18 cellular contexts compared by ENCODE assay signal in the genomic region with DNA sequence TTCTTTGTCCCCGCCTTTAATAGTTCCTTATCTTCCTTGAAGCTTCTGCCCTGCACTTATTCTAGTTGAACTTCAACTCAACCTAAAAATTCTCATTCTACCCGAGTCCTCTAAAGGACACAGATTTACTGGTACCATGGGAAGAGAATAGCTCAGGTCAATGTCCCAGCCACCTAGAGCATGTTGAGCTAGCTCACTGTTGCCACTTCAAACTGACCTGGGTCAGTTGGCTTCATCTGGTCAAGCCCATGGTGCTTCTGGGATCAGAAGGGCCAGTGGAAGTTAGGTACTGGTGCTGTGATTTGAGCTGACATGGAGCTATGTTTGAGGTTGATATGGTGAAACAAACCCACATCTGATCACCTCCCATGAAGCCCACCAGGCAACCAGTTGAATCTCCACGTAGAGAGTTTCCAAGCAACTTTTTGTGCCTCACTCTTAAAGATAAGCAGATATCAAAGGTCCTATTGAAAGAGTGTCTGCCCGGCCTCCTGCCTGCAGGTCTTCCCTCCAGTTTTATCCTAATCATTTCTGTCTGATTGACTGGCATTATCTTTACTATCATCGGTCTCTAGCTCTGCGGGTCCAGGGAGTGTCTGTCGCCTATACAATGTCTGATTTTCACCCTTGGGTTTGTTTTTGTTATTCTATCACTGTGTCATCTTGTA. TPM values are rescaled to one million over a fixed set of nuclear protein-coding genes. Genes with fewer than 3 reads are reported as not detected.
A peak's percentile ranks its signal among the peaks of the same experiment; 100 is the strongest.
DNase-seq lines count a peak whose midpoint lies in the region; ATAC-seq and TF ChIP-seq lines count a peak whose summit lies in the region.
"Had no signal": no experiment of that assay in that cellular context is flagged by ENCODE, and none has a peak within 500 bp of the region (broad histone marks: within the 10 kb centered on the region; RNA-seq: fewer than 3 reads in every experiment).

No MANE protein-coding gene starts in this region.

- H4K8ac ChIP-seq in mesendoderm (ENCODE audit: low read depth, low read length) (no peak overlapping the region), trophoblast cell (ENCODE audit: low read depth, low read length) (no peak overlapping the region)

- H2BK15ac ChIP-seq in mesendoderm (replicated peaks; ENCODE audit: low read depth), result no peak overlapping the region

- ATAC-seq in GM23338, result no peak
- ATAC-seq in HG03565 (IDR thresholded peaks at IDR 0.05; ENCODE audit: unreplicated experiment), result no peak
- ATAC-seq: HCT116, K562 had no signal

- no peak overlapping the region for H4K91ac ChIP-seq in trophoblast cell (ENCODE audit: low read depth, low read length)

- H3K4me2 ChIP-seq in GM23338 (no peak overlapping the region), mesendoderm (ENCODE audit: low read length) (no peak overlapping the region), trophoblast cell (ENCODE audit: low read length) (no peak overlapping the region)

- no peak overlapping the region for H3K4me3 ChIP-seq in GM23338
- no peak overlapping the region for H3K4me3 ChIP-seq in mesendoderm (ENCODE audit: low read length)
- H3K4me3 ChIP-seq in trophoblast cell (ENCODE audit: low read depth, low read length), result no peak overlapping the region
- H3K4me3 ChIP-seq: K562 had no signal

- peak overlapping the region; percentile 37 for H3K56ac ChIP-seq in mesendoderm (ENCODE audit: low read length)

- H3K4me1 ChIP-seq in GM23338 (ENCODE audit: insufficient read depth) (peaks cover 23% of the 10 kb centered on the region), mesendoderm (ENCODE audit: control insufficient read depth, low read depth, low read length) (peaks cover 8% of the 10 kb centered on the region), trophoblast cell (ENCODE audit: control insufficient read depth in 1 of 2, insufficient read depth in 2 of 2, low read length in 2 of 2) (peaks cover 11% of the 10 kb centered on the region in 2 experiments)
- H3K4me1 ChIP-seq: BE2C had no signal

- no peak overlapping the region for H3K4me3 Mint-ChIP-seq in GM23338
- no peak overlapping the region for H3K4me3 Mint-ChIP-seq in osteocyte (ENCODE audit: unreplicated experiment)
- H3K4me3 Mint-ChIP-seq: CD4-positive, CD25-positive, alpha-beta regulatory T cell; CD8-positive, alpha-beta memory T cell; HFFc6 had no signal

- H3K79me1 ChIP-seq in mesendoderm (ENCODE audit: low read length), result peaks cover 4% of the 10 kb centered on the region
- H3K79me1 ChIP-seq in trophoblast cell (ENCODE audit: low read length), result no peaks in the 10 kb centered on the region

- H3K27ac ChIP-seq in GM23338 (ENCODE audit: low read depth) (no peak overlapping the region), mesendoderm (ENCODE audit: low read depth, low read length) (peak overlapping the region; percentile 41), trophoblast cell (ENCODE audit: low read depth, low read length) (no peak overlapping the region)
- H3K27ac ChIP-seq: HL-60 had no signal

- H4K5ac ChIP-seq in mesendoderm (ENCODE audit: low read length), result no peak overlapping the region

- H3K27ac Mint-ChIP-seq in GM23338 (0 out of 2 replicates have a peak overlapping the region, but pooled peaks have one; percentile 1), osteocyte (ENCODE audit: unreplicated experiment) (no peak overlapping the region)
- H3K27ac Mint-ChIP-seq: CD4-positive, CD25-positive, alpha-beta regulatory T cell; CD8-positive, alpha-beta memory T cell; HFFc6 had no signal

- peak overlapping the region; percentile 94 for H3K18ac ChIP-seq in mesendoderm (ENCODE audit: low read length)
- no peak overlapping the region for H3K18ac ChIP-seq in trophoblast cell (ENCODE audit: low read length)

- H2BK120ac ChIP-seq in mesendoderm (ENCODE audit: low read depth, low read length) (no peak overlapping the region), trophoblast cell (ENCODE audit: insufficient read depth, low read length, poor library complexity) (no peak overlapping the region)

- no peak overlapping the region for H2AK5ac ChIP-seq in mesendoderm (ENCODE audit: low read length)
- H2AK5ac ChIP-seq in trophoblast cell (ENCODE audit: low read length), result no peak overlapping the region

- peaks cover 6% of the 10 kb centered on the region; the same call in 2 of the 3 replicates for H3K36me3 Mint-ChIP-seq in GM23338 (ENCODE audit: low read depth)
- no peaks in the 10 kb centered on the region for H3K36me3 Mint-ChIP-seq in osteocyte (ENCODE audit: unreplicated experiment)
- H3K36me3 Mint-ChIP-seq: CD4-positive, CD25-positive, alpha-beta regulatory T cell had no signal

- H2AFZ ChIP-seq in GM23338 (no peak overlapping the region), trophoblast cell (ENCODE audit: insufficient read depth, low read length, poor library complexity) (no peak overlapping the region)

- no peak overlapping the region for H2BK12ac ChIP-seq in trophoblast cell (ENCODE audit: low read length)

- no peaks in the 10 kb centered on the region for H3K9me3 ChIP-seq in trophoblast cell (ENCODE audit: insufficient read depth, low read depth, low read length)
- H3K9me3 ChIP-seq: BE2C had no signal

- no peak overlapping the region for H3K14ac ChIP-seq in trophoblast cell (ENCODE audit: low read length)

- peaks cover 6% of the 10 kb centered on the region for H3K27me3 Mint-ChIP-seq in GM23338 (ENCODE audit: insufficient read depth, low read depth, poor library complexity)
- peaks cover 51% of the 10 kb centered on the region for H3K27me3 Mint-ChIP-seq in osteocyte (ENCODE audit: unreplicated experiment)

- no peak overlapping the region for H4K12ac ChIP-seq in trophoblast cell (ENCODE audit: low read depth, low read length)

- H2BK5ac ChIP-seq in mesendoderm (ENCODE audit: low read length), result peak overlapping the region; percentile 89
- no peak overlapping the region for H2BK5ac ChIP-seq in trophoblast cell (ENCODE audit: low read depth, low read length, poor library complexity)

- TF ChIP-seq CTCF in GM23338 (conservative IDR thresholded peaks at IDR 0.05; ENCODE audit: low read depth in 2 of 2) (no peak), osteocyte (IDR thresholded peaks at IDR 0.05) (no peak)

- H3K23ac ChIP-seq in mesendoderm (ENCODE audit: low read length) (no peak overlapping the region), trophoblast cell (ENCODE audit: low read length) (no peak overlapping the region)

- H3K36me3 ChIP-seq in GM23338 (ENCODE audit: insufficient read depth), result no peaks in the 10 kb centered on the region
- no peaks in the 10 kb centered on the region for H3K36me3 ChIP-seq in mesendoderm (ENCODE audit: control insufficient read depth, insufficient read depth, low read length)
- H3K36me3 ChIP-seq in trophoblast cell (ENCODE audit: control insufficient read depth in 1 of 2, insufficient read depth in 2 of 2, low read length in 2 of 2), result no peaks in the 10 kb centered on the region
- H3K36me3 ChIP-seq: BE2C had no signal

- H3F3A ChIP-seq in GM23338 (replicated peaks; ENCODE audit: low read depth), result no peaks in the 10 kb centered on the region

- H3K27me3 ChIP-seq in GM23338 (ENCODE audit: insufficient read depth), result no peaks in the 10 kb centered on the region
- H3K27me3 ChIP-seq in mesendoderm (ENCODE audit: insufficient read depth, low read length, poor library complexity), result no peaks in the 10 kb centered on the region
- no peaks in the 10 kb centered on the region for H3K27me3 ChIP-seq in trophoblast cell (ENCODE audit: insufficient read depth, low read length)
- H3K27me3 ChIP-seq: BE2C had no signal

- H4K20me1 ChIP-seq in GM23338 (replicated peaks; ENCODE audit: insufficient read depth), result peaks cover 21% of the 10 kb centered on the region

- H3K9ac ChIP-seq in mesendoderm (ENCODE audit: low read length), result no peak overlapping the region
- no peak overlapping the region for H3K9ac ChIP-seq in trophoblast cell (ENCODE audit: low read length)

- H3K9me3 Mint-ChIP-seq in GM23338 (peaks cover 4% of the 10 kb centered on the region; the same call in 1 of the 3 replicates), osteocyte (ENCODE audit: unreplicated experiment) (peaks cover 5% of the 10 kb centered on the region)

- DNase-seq in GM23338 (ENCODE audit: low spot score), result no peak
- peak; percentile 22 for DNase-seq in islet precursor cell
- peak; percentile 59 for DNase-seq in mesendoderm
- peak; percentile 30 for DNase-seq in osteocyte (ENCODE audit: extremely low spot score, unreplicated experiment)
- DNase-seq in NCI-H1694 treated with DMSO at 0.1 percent for 48 hours (lab: John Stamatoyannopoulos, UW), result no peak
- no peak for DNase-seq in trophoblast cell
- DNase-seq: BE2C; C1 segment of cervical spinal cord; CD4-positive, CD25-positive, alpha-beta regulatory T cell; CD8-positive, alpha-beta memory T cell; COR-L47; GOT3; HFFc6; IMR-90 had no signal

- no CpG with 5 or more reads among the region's 7 CpGs for WGBS in mesendoderm (ENCODE audit: extremely low coverage, insufficient coverage, low lambda C conversion rate)
- WGBS in trophoblast cell (ENCODE audit: extremely low coverage, insufficient coverage, insufficient read length), result no CpG with 5 or more reads among the region's 7 CpGs

- H3K9me2 ChIP-seq in GM23338 (ENCODE audit: insufficient read depth), result 0 out of 2 replicates have a peak, but pooled peaks cover 4% of the 10 kb centered on the region

- H3K4me1 Mint-ChIP-seq in GM23338 (peaks cover 37% of the 10 kb centered on the region), osteocyte (ENCODE audit: unreplicated experiment) (peaks cover 6% of the 10 kb centered on the region)

- H3K4ac ChIP-seq in mesendoderm (ENCODE audit: low read depth, low read length) (no peak overlapping the region), trophoblast cell (ENCODE audit: low read depth, low read length) (no peak overlapping the region)

- H3K79me2 ChIP-seq in GM23338 (replicated peaks; ENCODE audit: insufficient read depth), result peaks cover 36% of the 10 kb centered on the region
- H3K79me2 ChIP-seq in mesendoderm (ENCODE audit: control insufficient read depth, insufficient read depth, low read length), result no peaks in the 10 kb centered on the region
- no peaks in the 10 kb centered on the region for H3K79me2 ChIP-seq in trophoblast cell (ENCODE audit: control insufficient read depth, insufficient read depth, low read length, poor library complexity)

TF ChIP-seq in GM23338, 12 proteins besides CTCF, POLR2A, EP300 and RAD21 (continues in another document):
- no peak for TF ChIP-seq STAT1 (IDR thresholded peaks at IDR 0.05; ENCODE audit: unreplicated experiment)
- TF ChIP-seq NANOG (IDR thresholded peaks at IDR 0.05; ENCODE audit: borderline replicate concordance), result no peak
- TF ChIP-seq JUNB (IDR thresholded peaks at IDR 0.05; ENCODE audit: unreplicated experiment), result no peak
- TF ChIP-seq ZNF331 (CRISPR knock-in tag; IDR thresholded peaks at IDR 0.05; ENCODE audit: low read depth), result no peak
- no peak for TF ChIP-seq CREB1 (CRISPR knock-in tag; IDR thresholded peaks at IDR 0.05; ENCODE audit: low read depth)
- no peak for TF ChIP-seq POLR2AphosphoS5 (IDR thresholded peaks at IDR 0.05; ENCODE audit: low read depth)
- TF ChIP-seq EZH2phosphoT487 (IDR thresholded peaks at IDR 0.05; ENCODE audit: unreplicated experiment), result no peak
- no peak for TF ChIP-seq EZH2 (IDR thresholded peaks at IDR 0.05; ENCODE audit: low read depth, unreplicated experiment)

RNA-seq across cellular contexts. Expression of gene GREB1, which starts 17.2 kb away (rescaled TPM):
- 35.0 and 36.5 TPM in 2 replicates for total RNA-seq in GM23338 (2014; rRNA removed; shearing (Covaris generic))
- polyA plus RNA-seq in GM23338 (2016; fragmentation: Nextera tagmentation; extraction: Ambion mirVana), result 12.0 and 12.2 TPM in 2 replicates
- 9.8 TPM for polyA plus RNA-seq in mesendoderm (2013, experiment 1 of 2)
- polyA plus RNA-seq in mesendoderm (2013, experiment 2 of 2), result 10.4 TPM
- total RNA-seq in osteocyte, result 0.54 and 0.55 TPM in 2 replicates
- polyA plus RNA-seq in trophoblast cell (2013), result 3.2 and 4.1 TPM in 2 replicates
- total RNA-seq: IMR-90 had no signal

Comparison
In these comparisons a context has a peak if more than half of its experiments do, and no peak if none do; other contexts are left out.
1. DNase-seq: peak in islet precursor cell (single experiment), mesendoderm (single experiment) and osteocyte (single experiment); none in GM23338 (single experiment), NCI-H1694 treated with DMSO at 0.1 percent for 48 hours (single experiment) and trophoblast cell (0 of 2).
2. RNA of gene GREB1, which starts 17.2 kb away (total RNA-seq): 35.0 to 36.5 TPM in GM23338; 0.54 to 0.55 TPM in osteocyte; every median in the first group is over 10 times any median in the second.